ENCODE assay signal across 8 cellular contexts in genomic region chr14:20327005-20327869, GRCh38. TPM values are rescaled to one million over a fixed set of nuclear protein-coding genes. Genes with fewer than 3 reads are reported as not detected.
DNase-seq lines count a peak whose midpoint lies in the region; FAIRE-seq and TF ChIP-seq lines count a peak whose summit lies in the region.

No MANE protein-coding gene starts in this region.

- H3K79me2 ChIP-seq in KMS-11 (ENCODE audit: insufficient read depth, low read depth), result peaks cover 34% of the 10 kb centered on the region
- H3K79me2 ChIP-seq in PC-9 (ENCODE audit: low read depth), result peaks cover 43% of the 10 kb centered on the region

- intact Hi-C loops in PC-9 (cut with micrococcal nuclease; ENCODE audit: unreplicated experiment), result loop anchor here (1.0 to 5.0 kb wide), 3 partner anchors 85 to 358 kb away; partner anchors contain the start of genes RNASE4 and TEP1

- H3K9ac ChIP-seq in KMS-11, result no peak overlapping the region

- H4K20me1 ChIP-seq in KMS-11 (ENCODE audit: insufficient read depth) (no peaks in the 10 kb centered on the region), PC-9 (ENCODE audit: insufficient read depth) (peaks cover 7% of the 10 kb centered on the region; the same call in 1 of the 2 replicates)

- peak; percentile 46; the same call in 1 of the 2 replicates for TF ChIP-seq CTCF in GM12875 (IDR thresholded peaks at IDR 0.05; ENCODE audit: borderline replicate concordance, insufficient read depth, low read depth, low read length)
- TF ChIP-seq CTCF in KMS-11 (conservative IDR thresholded peaks at IDR 0.05; ENCODE audit: low read depth, low read length), result peak; percentile 62
- peak; percentile 71 for TF ChIP-seq CTCF in PC-9 (conservative IDR thresholded peaks at IDR 0.05)
- peak; percentile 44 for TF ChIP-seq CTCF in bronchial epithelial cell (IDR thresholded peaks at IDR 0.05; ENCODE audit: insufficient read depth, low read length, severe bottlenecking)

- CTCF ChIA-PET in PC-9 (lab: Charles Lee), result interaction anchor here (1.7 kb wide), 1 partner anchor 16 kb away, joined by 8 read pairs; the partner anchor contains the start of gene PARP2

- H3K27ac ChIP-seq in KMS-11 (peak overlapping the region; percentile 6; the same call in 1 of the 2 replicates), PC-9 (no peak overlapping the region)

- peaks cover 24% of the 10 kb centered on the region for H3K4me1 ChIP-seq in KMS-11 (ENCODE audit: low read depth, poor library complexity, severe bottlenecking)
- H3K4me1 ChIP-seq in PC-9 (replicated peaks; ENCODE audit: insufficient read depth), result peaks cover 8% of the 10 kb centered on the region; the same call in 1 of the 2 replicates

- POLR2A ChIA-PET in PC-9 (lab: Charles Lee; ENCODE audit: unreplicated experiment), result interaction anchor here (0.7 kb wide), 1 partner anchor 134 kb away, joined by 5 read pairs; the partner anchor contains the start of gene PIP4P1

- no peaks in the 10 kb centered on the region for H3K9me3 ChIP-seq in PC-9 (ENCODE audit: insufficient read depth, low read depth)

- H3K36me3 ChIP-seq in KMS-11 (ENCODE audit: insufficient read depth) (no peaks in the 10 kb centered on the region; the same call in 1 of the 2 replicates), PC-9 (ENCODE audit: low read depth) (0 out of 2 replicates have a peak, but pooled peaks cover 6% of the 10 kb centered on the region), bronchial epithelial cell (ENCODE audit: control insufficient read depth, insufficient read depth, low read length) (peaks cover 5% of the 10 kb centered on the region)

- no peaks in the 10 kb centered on the region for H3K9me2 ChIP-seq in PC-9 (ENCODE audit: insufficient read depth)

- no TSS peak for BruUV-seq in PC-9 (replicated peaks; lab: Mats Ljungman, UMichigan)

- H3K4me3 ChIP-seq in GM12875 (ENCODE audit: low read depth, low read length) (no peak overlapping the region), KMS-11 (IDR thresholded peaks at IDR 0.05; ENCODE audit: insufficient read depth, low read depth, low read length) (no peak overlapping the region), PC-9 (no peak overlapping the region), bronchial epithelial cell (ENCODE audit: low read depth, low read length) (no peak overlapping the region)

- H3K27me3 ChIP-seq in KMS-11 (ENCODE audit: insufficient read depth, low read depth) (no peaks in the 10 kb centered on the region), PC-9 (ENCODE audit: insufficient read depth, low read depth) (no peaks in the 10 kb centered on the region), bronchial epithelial cell (ENCODE audit: control insufficient read depth, insufficient read depth, low read length) (no peaks in the 10 kb centered on the region)

- peaks cover 12% of the 10 kb centered on the region; the same call in 1 of the 2 replicates for H3F3A ChIP-seq in PC-9 (ENCODE audit: insufficient read depth, low read depth)

- no peak for FAIRE-seq in bronchial epithelial cell (lab: Jason Lieb, UNC)

- H2AFZ ChIP-seq in KMS-11 (ENCODE audit: low read depth), result no peak overlapping the region
- no peak overlapping the region for H2AFZ ChIP-seq in PC-9

- H3K4me2 ChIP-seq in KMS-11, result 0 out of 2 replicates have a peak overlapping the region, but pooled peaks have one; percentile 19
- no peak overlapping the region for H3K4me2 ChIP-seq in PC-9

- peak; percentile 56 for DNase-seq in AG20443 (ENCODE audit: low spot score)
- DNase-seq in PC-9, result no peak
- peak; percentile 66 for DNase-seq in bronchial epithelial cell (ENCODE audit: low read depth)
- peak; percentile 60 for DNase-seq in kidney glomerular epithelial cell (lab: John Stamatoyannopoulos, UW)
- DNase-seq in superior temporal gyrus (ENCODE audit: extremely low spot score), result peak; percentile 95
- no peak for DNase-seq in activated CD4-positive, alpha-beta T cell treated with anti-CD3 and anti-CD28 coated beads for 1 hour

RNA-seq across cellular contexts. Expression of gene CCNB1IP1, which starts 5.8 kb away (rescaled TPM):
- total RNA-seq in PC-9 (2021) (30.8 and 34.0 TPM in 2 replicates), bronchial epithelial cell (70.0 and 168 TPM in 2 replicates)

RNA-seq across cellular contexts. Expression of gene PARP2, which starts 16.2 kb away (rescaled TPM):
- total RNA-seq in PC-9 (2021) (22.1 and 23.3 TPM in 2 replicates), bronchial epithelial cell (7.9 and 11.6 TPM in 2 replicates)

RNA-seq across cellular contexts. Expression of gene TTC5, which starts 21.5 kb away (rescaled TPM):
- total RNA-seq in PC-9 (2021) (12.6 and 15.8 TPM in 2 replicates), bronchial epithelial cell (10.5 and 14.2 TPM in 2 replicates)

Comparison
In these comparisons a context has a peak if more than half of its experiments do, and no peak if none do; other contexts are left out.
1. DNase-seq: peak in AG20443 (single experiment), bronchial epithelial cell (single experiment), kidney glomerular epithelial cell (single experiment) and superior temporal gyrus (single experiment); none in PC-9 (0 of 2) and activated CD4-positive, alpha-beta T cell treated with anti-CD3 and anti-CD28 coated beads for 1 hour (single experiment).
2. Peak in every context shown above with its lines, with median percentiles within 50 percentile points of each other: CTCF ChIP-seq.